Comparison of ENCODE assay signal across 10 cellular contexts in the genomic region with DNA sequence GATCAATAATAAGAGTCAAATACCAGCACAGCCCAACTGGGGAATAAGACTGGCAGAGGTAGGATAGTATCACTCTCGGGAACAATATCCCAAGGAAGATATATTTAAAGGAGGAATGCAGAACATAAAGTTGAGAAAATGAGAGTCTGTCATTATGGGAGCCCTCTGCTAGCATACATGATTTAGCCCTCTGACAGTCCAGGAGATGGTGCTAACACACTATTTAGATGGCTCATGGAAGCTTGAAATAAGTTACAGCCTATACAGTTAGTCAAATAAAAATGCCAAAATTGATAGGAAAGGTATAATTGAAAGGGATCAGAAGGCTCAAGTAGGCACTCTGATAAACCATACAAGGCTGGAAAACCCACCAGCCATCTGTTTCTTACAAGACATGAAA.
A peak's percentile ranks its signal among the peaks of the same experiment; 100 is the strongest.
DNase-seq lines count a peak whose midpoint lies in the region; TF ChIP-seq lines count a peak whose summit lies in the region.
"Had no signal": no experiment of that assay in that cellular context is flagged by ENCODE, and none has a peak within 500 bp of the region (broad histone marks: within the 10 kb centered on the region; RNA-seq: fewer than 3 reads in every experiment).

No MANE protein-coding gene starts in this region.

- no peaks in the 10 kb centered on the region for H3K9me2 ChIP-seq in OCI-LY1 (ENCODE audit: low read depth, low read length)

- peaks cover 2% of the 10 kb centered on the region for H3K27me3 Mint-ChIP-seq in neural progenitor cell (ENCODE audit: insufficient read depth, low read depth)

- H3K9me3 ChIP-seq in OCI-LY1 (ENCODE audit: low read length), result no peaks in the 10 kb centered on the region
- H3K9me3 ChIP-seq in neural progenitor cell (ENCODE audit: low read depth), result no peaks in the 10 kb centered on the region
- no peaks in the 10 kb centered on the region for H3K9me3 ChIP-seq in suprapubic skin

- no peaks in the 10 kb centered on the region for H3K4me1 ChIP-seq in OCI-LY1 (ENCODE audit: insufficient read depth, low read length, severe bottlenecking)
- no peaks in the 10 kb centered on the region for H3K4me1 ChIP-seq in neural progenitor cell
- no peaks in the 10 kb centered on the region for H3K4me1 ChIP-seq in suprapubic skin
- H3K4me1 ChIP-seq: ascending aorta had no signal

- H3K27ac ChIP-seq in OCI-LY1 (ENCODE audit: low read depth, low read length, poor library complexity, severe bottlenecking), result no peak overlapping the region
- no peak overlapping the region for H3K27ac ChIP-seq in neural progenitor cell
- H3K27ac ChIP-seq in suprapubic skin, result no peak overlapping the region
- H3K27ac ChIP-seq: ascending aorta had no signal

- H3K4me2 ChIP-seq in OCI-LY1 (ENCODE audit: low read length) (no peak overlapping the region), neural progenitor cell (no peak overlapping the region)

- no peaks in the 10 kb centered on the region for H4K20me1 ChIP-seq in OCI-LY1 (ENCODE audit: insufficient read depth, low read length)
- H4K20me1 ChIP-seq in neural progenitor cell (ENCODE audit: low read depth), result no peaks in the 10 kb centered on the region

- TF ChIP-seq EP300 in suprapubic skin (IDR thresholded peaks at IDR 0.05), result no peak

- H3K27me3 ChIP-seq in GM06990 (replicated peaks; ENCODE audit: control insufficient read depth, insufficient read depth, low read length) (no peaks in the 10 kb centered on the region), OCI-LY1 (ENCODE audit: insufficient read depth, low read length) (no peaks in the 10 kb centered on the region), neural progenitor cell (no peaks in the 10 kb centered on the region), suprapubic skin (no peaks in the 10 kb centered on the region)
- H3K27me3 ChIP-seq: ascending aorta had no signal

- no peak for DNase-seq in GM06990 (ENCODE audit: extremely low read depth, insufficient read length)
- peak; percentile 45 for DNase-seq in dedifferentiated amniotic fluid mesenchymal stem cell (ENCODE audit: extremely low spot score)
- DNase-seq in neural progenitor cell (ENCODE audit: low spot score), result peak; percentile 7
- DNase-seq in NCI-H2029 treated with DMSO at 0.1 percent for 48 hours (lab: John Stamatoyannopoulos, UW), result no peak
- no peak for DNase-seq in suprapubic skin (ENCODE audit: low spot score in 2 of 2)
- DNase-seq in D341Med (ENCODE audit: low spot score), result no peak
- DNase-seq: DMS79, Karpas-422 had no signal

- WGBS in suprapubic skin, result 80% methylated on average over 1 of the region's 1 CpG

- H3K4me1 Mint-ChIP-seq in neural progenitor cell, result no peaks in the 10 kb centered on the region

- H3K9me3 Mint-ChIP-seq in neural progenitor cell, result peaks cover 5% of the 10 kb centered on the region

- TF ChIP-seq POLR2A in suprapubic skin (IDR thresholded peaks at IDR 0.05), result no peak

- H3F3A ChIP-seq in OCI-LY1 (ENCODE audit: insufficient read depth, low read length) (no peaks in the 10 kb centered on the region), neural progenitor cell (ENCODE audit: low read depth) (no peaks in the 10 kb centered on the region)

- TF ChIP-seq CTCF in GM06990 (IDR thresholded peaks at IDR 0.05; ENCODE audit: insufficient read depth, low read length, poor library complexity, severe bottlenecking), result peak; percentile 6
- TF ChIP-seq CTCF in OCI-LY1 (IDR thresholded peaks at IDR 0.05; ENCODE audit: low read length), result peak; percentile 19; the same call in 1 of the 2 replicates
- TF ChIP-seq CTCF in neural progenitor cell (IDR thresholded peaks at IDR 0.05), result peak; percentile 26
- TF ChIP-seq CTCF in suprapubic skin (IDR thresholded peaks at IDR 0.05), result no peak

- no peaks in the 10 kb centered on the region for H3K36me3 Mint-ChIP-seq in neural progenitor cell

- H3K9ac ChIP-seq in OCI-LY1 (ENCODE audit: low read length) (no peak overlapping the region), neural progenitor cell (no peak overlapping the region)

- H3K27ac Mint-ChIP-seq in neural progenitor cell, result no peak overlapping the region

- H3K36me3 ChIP-seq in GM06990 (ENCODE audit: control insufficient read depth, insufficient read depth, low read length) (no peaks in the 10 kb centered on the region), OCI-LY1 (ENCODE audit: insufficient read depth, low read length) (no peaks in the 10 kb centered on the region), neural progenitor cell (no peaks in the 10 kb centered on the region), suprapubic skin (no peaks in the 10 kb centered on the region)
- H3K36me3 ChIP-seq: ascending aorta had no signal

- H2AFZ ChIP-seq in OCI-LY1 (ENCODE audit: low read length) (no peak overlapping the region), neural progenitor cell (replicated peaks) (no peak overlapping the region)

- no peak overlapping the region for H3K4me3 Mint-ChIP-seq in neural progenitor cell

- H3K79me2 ChIP-seq in OCI-LY1 (ENCODE audit: insufficient read depth, low read length) (no peaks in the 10 kb centered on the region), neural progenitor cell (ENCODE audit: low read depth) (no peaks in the 10 kb centered on the region)

- H3K4me3 ChIP-seq in GM06990 (replicated peaks; ENCODE audit: low read depth, low read length) (no peak overlapping the region), OCI-LY1 (ENCODE audit: low read depth, low read length, poor library complexity, severe bottlenecking) (no peak overlapping the region), neural progenitor cell (no peak overlapping the region), suprapubic skin (no peak overlapping the region)
- H3K4me3 ChIP-seq: ascending aorta had no signal

Comparison
In these comparisons a context has a peak if more than half of its experiments do, and no peak if none do; other contexts are left out.
1. DNase-seq: peak in dedifferentiated amniotic fluid mesenchymal stem cell (single experiment) and neural progenitor cell (single experiment); none in GM06990 (single experiment), NCI-H2029 treated with DMSO at 0.1 percent for 48 hours (single experiment), suprapubic skin (0 of 2) and D341Med (single experiment).
2. CTCF ChIP-seq: peak in GM06990 (single experiment), OCI-LY1 (single experiment) and neural progenitor cell (single experiment); none in suprapubic skin (0 of 2).